In the genomic region with DNA sequence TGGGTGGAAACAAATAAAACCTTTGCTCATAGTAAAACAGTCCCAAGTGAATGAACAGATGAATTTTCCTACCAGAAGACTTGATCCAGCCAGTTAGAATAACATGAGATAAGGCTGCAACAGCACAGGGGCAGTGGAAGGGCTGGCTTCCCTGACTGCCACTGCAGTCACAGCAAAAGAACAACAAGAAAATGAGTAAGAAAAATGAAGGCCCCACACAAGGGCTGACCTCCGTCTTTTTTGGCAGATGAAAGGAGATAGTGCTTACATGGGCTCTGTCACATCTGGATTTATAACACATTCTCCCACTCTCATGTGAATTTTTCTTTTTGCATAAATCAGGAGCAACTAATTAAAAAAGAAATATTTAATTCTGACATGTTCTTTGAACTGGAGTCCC, we compare ENCODE assay signal across 1 cellular context.
TF ChIP-seq lines count a peak whose summit lies in the region.

No MANE protein-coding gene starts in this region.

TF ChIP-seq in IMR-90, 13 proteins besides CTCF, POLR2A, EP300 and RAD21:
- no peak for TF ChIP-seq MAZ (IDR thresholded peaks at IDR 0.05; ENCODE audit: borderline replicate concordance, low read depth, low read length)
- TF ChIP-seq FOS (IDR thresholded peaks at IDR 0.05; ENCODE audit: low read depth, low read length): no peak
- no peak for TF ChIP-seq RCOR1 (IDR thresholded peaks at IDR 0.05; ENCODE audit: insufficient replicate concordance, low read length)
- TF ChIP-seq ELK1 (IDR thresholded peaks at IDR 0.05; ENCODE audit: borderline replicate concordance, low read depth, low read length): no peak
- TF ChIP-seq MAFK (IDR thresholded peaks at IDR 0.05; ENCODE audit: low read depth, low read length): no peak
- TF ChIP-seq CEBPB (IDR thresholded peaks at IDR 0.05; ENCODE audit: low read depth, low read length): no peak
- no peak for TF ChIP-seq NFE2L2 (IDR thresholded peaks at IDR 0.05; ENCODE audit: low read depth, low read length)
- no peak for TF ChIP-seq MXI1 (IDR thresholded peaks at IDR 0.05; ENCODE audit: borderline replicate concordance, low read depth, low read length)
